Comparison of ENCODE assay signal across 37 cellular contexts in the genomic region with DNA sequence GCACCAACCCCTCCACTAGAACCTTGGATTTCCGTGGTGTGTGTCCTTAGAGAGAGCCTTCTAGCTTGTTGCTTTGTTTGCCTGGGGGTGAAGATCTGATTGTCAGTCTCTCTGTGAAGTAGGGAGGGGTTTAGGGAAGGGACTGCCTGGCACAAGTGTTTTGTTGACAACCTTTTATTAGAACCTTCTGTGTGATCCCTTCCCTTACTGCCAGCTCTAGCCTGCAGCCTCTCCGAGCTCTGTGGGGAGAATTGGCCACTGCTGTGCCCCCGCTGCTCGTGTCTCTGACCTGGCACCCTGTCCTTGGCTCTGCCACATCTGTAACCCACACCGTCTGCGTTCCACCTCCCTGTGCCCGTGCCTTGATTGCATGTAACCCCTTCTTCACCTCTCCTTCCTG. TPM values are rescaled to one million over a fixed set of nuclear protein-coding genes. Genes with fewer than 3 reads are reported as not detected.
A peak's percentile ranks its signal among the peaks of the same experiment; 100 is the strongest.
DNase-seq lines count a peak whose midpoint lies in the region; ATAC-seq and TF ChIP-seq lines count a peak whose summit lies in the region.
"Had no signal": no experiment of that assay in that cellular context is flagged by ENCODE, and none has a peak within 500 bp of the region (broad histone marks: within the 10 kb centered on the region; RNA-seq: fewer than 3 reads in every experiment).

No MANE protein-coding gene starts in this region.

- no peak overlapping the region for H3K4me3 ChIP-seq in SK-N-SH (ENCODE audit: low read depth in 2 of 2, low read length in 1 of 2)
- H3K4me3 ChIP-seq in neural progenitor cell: no peak overlapping the region
- no peak overlapping the region for H3K4me3 ChIP-seq in transverse colon
- H3K4me3 ChIP-seq in hepatocyte: no peak overlapping the region
- H3K4me3 ChIP-seq: ascending aorta, GM23338, heart right ventricle, lung, ovary, SK-N-MC, spleen, stomach, tibial nerve had no signal

- H3F3A ChIP-seq in SK-N-SH (replicated peaks; ENCODE audit: insufficient read depth) (no peaks in the 10 kb centered on the region), neural progenitor cell (ENCODE audit: low read depth) (no peaks in the 10 kb centered on the region)

- H3K27ac ChIP-seq in SK-N-SH (ENCODE audit: low read depth in 2 of 2, low read length in 1 of 2) (no peak overlapping the region), neural progenitor cell (no peak overlapping the region), transverse colon (peak overlapping the region; percentile 84 to 88 (median 84)), hepatocyte (no peak overlapping the region)
- H3K27ac ChIP-seq: 22Rv1, ascending aorta, heart right ventricle, ovary, SK-N-MC, stomach, tibial nerve had no signal

- H3K4me1 Mint-ChIP-seq in neural progenitor cell: peaks cover 4% of the 10 kb centered on the region
- H3K4me1 Mint-ChIP-seq: endodermal cell, GM23338, nephron had no signal

- H3K36me3 ChIP-seq in SK-N-SH (replicated peaks in 1 of 2; ENCODE audit: control insufficient read depth in 1 of 2, insufficient read depth in 2 of 2, low read length in 1 of 2) (no peaks in the 10 kb centered on the region), neural progenitor cell (no peaks in the 10 kb centered on the region), transverse colon (no peaks in the 10 kb centered on the region), hepatocyte (replicated peaks; ENCODE audit: insufficient read depth, low read depth) (no peaks in the 10 kb centered on the region)
- H3K36me3 ChIP-seq: ascending aorta, heart right ventricle, ovary, spleen, stomach, tibial nerve had no signal

- ATAC-seq in SK-N-SH treated with all-trans-retinoic acid at 6 μM for 48 hours (no peak), HG03196 (IDR thresholded peaks at IDR 0.05; ENCODE audit: unreplicated experiment) (no peak)
- ATAC-seq: activated T-cell treated with anti-CD3 and anti-CD28 coated beads, Interleukin-2, amount 50 U/mL, for 4 hours; GM23338 had no signal

- no peak for TF ChIP-seq CTCF in SK-N-SH (IDR thresholded peaks at IDR 0.05)
- no peak for TF ChIP-seq CTCF in neural progenitor cell (IDR thresholded peaks at IDR 0.05)
- TF ChIP-seq CTCF in transverse colon (IDR thresholded peaks at IDR 0.05): no peak
- no peak for TF ChIP-seq CTCF in hepatocyte (IDR thresholded peaks at IDR 0.05; ENCODE audit: poor library complexity)

- POLR2A ChIA-PET in SK-N-SH (lab: Yijun Ruan, JAX): no interaction called here

- in situ Hi-C loops in transverse colon (cut with MboI; ENCODE audit: low pct_ligation_motif_present in 1 of 4, low pct_unique_long_range_greater_than_20kb in 1 of 4, low sequenced_read_pairs in 3 of 4): no loop called here

- no peak overlapping the region for H3K9ac ChIP-seq in SK-N-SH
- no peak overlapping the region for H3K9ac ChIP-seq in neural progenitor cell

- DNase-seq in SK-N-SH: peak; percentile 12
- DNase-seq in ecto neural progenitor cell (ENCODE audit: low spot score): peak; percentile 27
- DNase-seq in neural progenitor cell (ENCODE audit: low spot score): no peak
- no peak for DNase-seq in transverse colon
- no peak for DNase-seq in hepatocyte (ENCODE audit: low spot score)
- no peak for DNase-seq in stimulated activated CD4-positive, alpha-beta T cell treated with anti-CD3 and anti-CD28 coated beads, Interleukin-1b, Interleukin-23, amount 100 ng/mL, for 48 hours
- DNase-seq: activated CD4-positive, CD25-positive, alpha-beta regulatory T cell; activated gamma-delta T cell treated with Interleukin-2 at 50 U/mL for 16 hours; activated naive CD8-positive, alpha-beta T cell treated with anti-CD3 and anti-CD28 coated beads, Interleukin-2, amount 10 ng/mL, durations not matched to agents 7 days and 5 days; activated T-cell treated with anti-CD3 and anti-CD28 coated beads, Interleukin-2, amount 50 U/mL, for 4 hours; Caco-2; cortex of kidney; DMS79; endodermal cell; GDM1; heart right ventricle; KG1; kidney glomerular epithelial cell; NCI-H1105; NCI-H187 treated with DMSO at 0.1 percent for 48 hours; NCI-H2171 treated with DMSO at 0.1 percent for 48 hours; NCI-H510A; ovary; spleen; stimulated activated CD4-positive, alpha-beta T cell treated with anti-CD3 and anti-CD28 coated beads, Interleukin-2, amount 100 ng/mL, for 48 hours; stomach had no signal

- TF ChIP-seq RAD21 in SK-N-SH (IDR thresholded peaks at IDR 0.05; ENCODE audit: low read length): no peak

- no peaks in the 10 kb centered on the region for H3K27me3 ChIP-seq in SK-N-SH (ENCODE audit: insufficient read depth)
- H3K27me3 ChIP-seq in neural progenitor cell: no peaks in the 10 kb centered on the region
- H3K27me3 ChIP-seq in transverse colon: no peaks in the 10 kb centered on the region
- H3K27me3 ChIP-seq in hepatocyte: no peaks in the 10 kb centered on the region
- H3K27me3 ChIP-seq: ascending aorta, ovary, tibial nerve had no signal

- H3K36me3 Mint-ChIP-seq in neural progenitor cell: peaks cover 2% of the 10 kb centered on the region
- H3K36me3 Mint-ChIP-seq: activated naive CD8-positive, alpha-beta T cell treated with anti-CD3 and anti-CD28 coated beads, Interleukin-2, amount 10 ng/mL, durations not matched to agents 7 days and 5 days; CD14-positive monocyte had no signal

- H3K9me2 ChIP-seq in SK-N-SH: no peaks in the 10 kb centered on the region
- no peaks in the 10 kb centered on the region for H3K9me2 ChIP-seq in hepatocyte (replicated peaks; ENCODE audit: insufficient read depth)

- H4K20me1 ChIP-seq in SK-N-SH (ENCODE audit: insufficient read depth) (no peaks in the 10 kb centered on the region), neural progenitor cell (ENCODE audit: low read depth) (no peaks in the 10 kb centered on the region), hepatocyte (ENCODE audit: insufficient read depth, poor library complexity, severe bottlenecking) (no peaks in the 10 kb centered on the region)

- peaks cover 0 to 2% of the 10 kb centered on the region in 2 experiments; a peak in 1 of 4 replicates for H3K4me1 ChIP-seq in SK-N-SH (ENCODE audit: control insufficient read depth in 1 of 2, insufficient read depth in 2 of 2, low read depth in 1 of 2, low read length in 1 of 2)
- no peaks in the 10 kb centered on the region for H3K4me1 ChIP-seq in neural progenitor cell
- H3K4me1 ChIP-seq in transverse colon: peaks cover 9 to 30% (median 20%) of the 10 kb centered on the region in 4 donors
- no peaks in the 10 kb centered on the region for H3K4me1 ChIP-seq in hepatocyte (ENCODE audit: insufficient read depth)
- H3K4me1 ChIP-seq: ascending aorta, Caco-2, stomach, tibial nerve had no signal

- intact Hi-C loops in transverse colon (cut with DNase I; ENCODE audit: low total_unique reads): no loop called here

- peaks cover 18% of the 10 kb centered on the region; the same call in 1 of the 2 replicates for H3K9me3 ChIP-seq in SK-N-SH
- H3K9me3 ChIP-seq in neural progenitor cell (ENCODE audit: low read depth): peaks cover 10% of the 10 kb centered on the region
- H3K9me3 ChIP-seq in transverse colon: peaks cover 26% of the 10 kb centered on the region in 2 donors
- peaks cover 15% of the 10 kb centered on the region for H3K9me3 ChIP-seq in hepatocyte (ENCODE audit: low read depth)
- H3K9me3 ChIP-seq: ovary had no signal

- H3K4me2 ChIP-seq in SK-N-SH (no peak overlapping the region), neural progenitor cell (no peak overlapping the region), hepatocyte (no peak overlapping the region)
- H3K4me2 ChIP-seq: GM23338 had no signal

- TF ChIP-seq EP300 in SK-N-SH (IDR thresholded peaks at IDR 0.05; ENCODE audit: borderline replicate concordance in 1 of 2, low read depth in 1 of 2, low read length in 1 of 2) (no peak), transverse colon (IDR thresholded peaks at IDR 0.05; ENCODE audit: low read depth) (no peak)

- H3K4me3 Mint-ChIP-seq in neural progenitor cell: no peak overlapping the region
- H3K4me3 Mint-ChIP-seq: activated naive CD8-positive, alpha-beta T cell treated with anti-CD3 and anti-CD28 coated beads, Interleukin-2, amount 10 ng/mL, durations not matched to agents 7 days and 5 days; activated T-cell treated with anti-CD3 and anti-CD28 coated beads, Interleukin-2, amount 50 U/mL, for 4 hours; endodermal cell; GM23338; nephron; T-helper 1 cell treated with Interleukin-12 subunit alpha and Interleukin-12 subunit beta and Interleukin-4 antibody, amounts not matched to agents 30 μg/mL and 1 μg/mL, for 36 hours had no signal

- 19% methylated on average over 7 of the region's 7 CpGs for WGBS in SK-N-SH (ENCODE audit: low lambda C conversion rate)
- 75 to 79% methylated on average over 4 to 7 of the region's 7 CpGs for WGBS in transverse colon (ENCODE audit: low coverage in 1 of 2), 2 donors
- WGBS in hepatocyte (ENCODE audit: low lambda C conversion rate, missing lambda C conversion rate): 68% methylated on average over 7 of the region's 7 CpGs

- no peak overlapping the region for H3K27ac Mint-ChIP-seq in neural progenitor cell
- H3K27ac Mint-ChIP-seq: activated naive CD8-positive, alpha-beta T cell treated with anti-CD3 and anti-CD28 coated beads, Interleukin-2, amount 10 ng/mL, durations not matched to agents 7 days and 5 days; endodermal cell; GM23338; nephron; T-helper 1 cell treated with Interleukin-12 subunit alpha and Interleukin-12 subunit beta and Interleukin-4 antibody, amounts not matched to agents 30 μg/mL and 1 μg/mL, for 36 hours had no signal

- H2AFZ ChIP-seq in SK-N-SH (ENCODE audit: low read depth): no peak overlapping the region
- peak overlapping the region; percentile 7 for H2AFZ ChIP-seq in neural progenitor cell (replicated peaks)
- no peak overlapping the region for H2AFZ ChIP-seq in hepatocyte
- H2AFZ ChIP-seq: GM23338 had no signal

- no peak for TF ChIP-seq POLR2A in transverse colon (IDR thresholded peaks at IDR 0.05)

- CTCF ChIA-PET in SK-N-SH (lab: Yijun Ruan, JAX): interaction anchor here (1.5 to 2.7 kb wide), 3 partner anchors 9 to 122 kb away, joined by 6 to 9 read pairs (median 7); no protein-coding TSS in a partner anchor

- H3K9me3 Mint-ChIP-seq in neural progenitor cell: peaks cover 30% of the 10 kb centered on the region

- H3K79me2 ChIP-seq in SK-N-SH (ENCODE audit: insufficient read depth) (no peaks in the 10 kb centered on the region), neural progenitor cell (ENCODE audit: low read depth) (no peaks in the 10 kb centered on the region), hepatocyte (no peaks in the 10 kb centered on the region)

- peaks cover 2% of the 10 kb centered on the region for H3K27me3 Mint-ChIP-seq in neural progenitor cell (ENCODE audit: insufficient read depth, low read depth)

TF ChIP-seq in SK-N-SH, 30 proteins besides CTCF, POLR2A, EP300 and RAD21 (continues in another document):
- TF ChIP-seq SMC3 (IDR thresholded peaks at IDR 0.05; ENCODE audit: low read depth, low read length) (no peak), FOXM1 (IDR thresholded peaks at IDR 0.05; ENCODE audit: low read depth) (no peak)

TF ChIP-seq in SK-N-SH treated with all-trans-retinoic acid at 6 μM for 48 hours, 23 proteins besides CTCF, POLR2A, EP300 and RAD21 (continues in another document):
- TF ChIP-seq ZNF565 (CRISPR knock-in tag; conservative IDR thresholded peaks at IDR 0.05; ENCODE audit: low read depth): no peak
- no peak for TF ChIP-seq ZFP30 (CRISPR knock-in tag; IDR thresholded peaks at IDR 0.05)

RNA-seq across cellular contexts. Expression of gene PCSK6, which starts 30.9 kb away (rescaled TPM):
- polyA plus RNA-seq in SK-N-SH (2012; rRNA removed) (0.03 and 0.10 TPM in 2 replicates), hepatocyte (31.7 and 36.0 TPM in 2 replicates)
- polyA plus RNA-seq in SK-N-SH (2012; cell fraction: cytosol; rRNA removed): 0.05 and 0.45 TPM in 2 replicates
- polyA plus RNA-seq in SK-N-SH (2012; cell fraction: nucleus; rRNA removed): 0.23 and 0.32 TPM in 2 replicates
- total RNA-seq in neural progenitor cell (ENCODE audit: low replicate concordance) (1.9 and 2.2 TPM in 2 replicates), transverse colon (100 to 1,000 TPM in 1 of 4 donors, 10 to 100 TPM in 3; 20.3 to 119 (median 49.7) TPM), hepatocyte (40.5 and 52.5 TPM in 2 replicates)

Comparison
In these comparisons a context has a peak if more than half of its experiments do, and no peak if none do; other contexts are left out.
1. DNase-seq: peak in SK-N-SH (single experiment) and ecto neural progenitor cell (single experiment); none in neural progenitor cell (single experiment), transverse colon (single experiment), hepatocyte (single experiment) and stimulated activated CD4-positive, alpha-beta T cell treated with anti-CD3 and anti-CD28 coated beads, Interleukin-1b, Interleukin-23, amount 100 ng/mL, for 48 hours (single experiment).
2. H3K27ac ChIP-seq: peak in transverse colon (4 of 4); none in SK-N-SH (0 of 2), neural progenitor cell (single experiment) and hepatocyte (single experiment).